Comparison of ENCODE assay signal across 8 cellular contexts in the genomic region with DNA sequence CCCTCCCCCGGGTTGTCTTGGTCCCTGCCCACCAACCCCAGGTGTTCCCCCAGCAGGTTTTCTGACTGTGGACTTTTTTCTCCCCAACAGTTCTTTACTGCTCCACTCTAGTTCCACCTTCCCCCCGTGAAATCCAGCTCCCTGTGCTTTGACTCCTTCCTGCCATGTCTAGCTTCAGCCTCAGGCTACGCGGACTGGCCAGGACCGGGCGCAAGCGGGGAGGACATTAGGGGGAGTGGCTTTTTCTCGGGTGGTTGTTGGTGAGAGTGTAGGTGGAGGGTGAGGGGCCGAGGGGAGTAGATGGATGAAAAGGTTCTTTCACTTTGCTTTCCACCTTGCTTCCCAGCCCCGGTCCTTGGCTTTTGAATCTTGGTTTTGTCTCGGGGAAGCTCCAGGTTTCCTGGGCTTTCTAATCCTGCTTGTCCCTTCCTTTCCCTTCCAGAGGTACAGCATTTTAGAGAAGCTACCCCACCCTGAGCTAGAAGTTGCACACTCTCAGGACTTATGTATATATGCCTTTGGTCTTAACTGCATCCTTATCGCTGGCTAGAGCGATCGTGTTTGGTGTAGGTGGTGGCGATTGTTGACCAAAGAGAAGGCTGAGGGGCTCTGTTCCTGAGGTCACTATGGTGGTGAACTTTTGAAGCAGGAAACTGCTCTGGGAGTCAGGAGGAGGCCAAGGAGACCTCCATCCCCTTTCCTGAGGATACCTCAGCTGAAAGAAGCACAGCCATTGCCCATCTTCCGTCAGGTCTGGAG. TPM values are rescaled to one million over a fixed set of nuclear protein-coding genes. Genes with fewer than 3 reads are reported as not detected.
DNase-seq lines count a peak whose midpoint lies in the region; ATAC-seq and TF ChIP-seq lines count a peak whose summit lies in the region.

No MANE protein-coding gene starts in this region.

- peak; percentile 7 for ATAC-seq in GM19043 (IDR thresholded peaks at IDR 0.05; ENCODE audit: low read depth, unreplicated experiment)
- ATAC-seq in lower lobe of right lung, result peak; percentile 76 to 82
- ATAC-seq in HG03378 (IDR thresholded peaks at IDR 0.05; ENCODE audit: unreplicated experiment), result no peak
- no peak for ATAC-seq in HG02763 (IDR thresholded peaks at IDR 0.05; ENCODE audit: unreplicated experiment)

- peak overlapping the region; percentile 40 for H3K27ac ChIP-seq in colonic mucosa
- H3K27ac ChIP-seq in lower lobe of right lung, result peak overlapping the region; percentile 80
- peak overlapping the region; percentile 81 to 89 (median 85) for H3K27ac ChIP-seq in transverse colon

- peak overlapping the region; percentile 84 to 87 for H3K9ac ChIP-seq in colonic mucosa (ENCODE audit: low read depth in 2 of 2, low read length in 2 of 2)

- in situ Hi-C loops in transverse colon (cut with MboI; ENCODE audit: low pct_ligation_motif_present in 1 of 4, low pct_unique_long_range_greater_than_20kb in 1 of 4, low sequenced_read_pairs in 3 of 4), result no loop called here

- TF ChIP-seq CTCF in AG09309 (IDR thresholded peaks at IDR 0.05; ENCODE audit: control insufficient read depth, insufficient read depth, low read depth, low read length, missing control alignments), result no peak
- TF ChIP-seq CTCF in colonic mucosa (IDR thresholded peaks at IDR 0.05), result no peak
- no peak for TF ChIP-seq CTCF in lower lobe of right lung (IDR thresholded peaks at IDR 0.05)
- peak in 1 of 5 experiments; percentile 5 for TF ChIP-seq CTCF in transverse colon (IDR thresholded peaks at IDR 0.05)

- no peak for TF ChIP-seq POLR2A in transverse colon (IDR thresholded peaks at IDR 0.05)

- no peaks in the 10 kb centered on the region for H3K9me3 ChIP-seq in colonic mucosa
- no peaks in the 10 kb centered on the region for H3K9me3 ChIP-seq in lower lobe of right lung
- no peaks in the 10 kb centered on the region for H3K9me3 ChIP-seq in transverse colon

- WGBS in transverse colon (ENCODE audit: low coverage in 1 of 2), 2 donors, result 31 to 41% methylated on average over 14 to 16 of the region's 16 CpGs

- H3K27me3 ChIP-seq in colonic mucosa (no peaks in the 10 kb centered on the region), lower lobe of right lung (ENCODE audit: low read depth) (peaks cover 5% of the 10 kb centered on the region), transverse colon (peaks cover 7% of the 10 kb centered on the region)

- no peak for TF ChIP-seq EP300 in transverse colon (IDR thresholded peaks at IDR 0.05; ENCODE audit: low read depth)

- no peak for DNase-seq in AG09309 (ENCODE audit: low read depth)
- DNase-seq in NCI-H774 (lab: John Stamatoyannopoulos, UW), result peak; percentile 2
- peak; percentile 45 for DNase-seq in colonic mucosa
- no peak for DNase-seq in lower lobe of right lung
- DNase-seq in transverse colon, result peak; percentile 23

- intact Hi-C loops in colonic mucosa (cut with DNase I) (no loop called here), lower lobe of right lung (cut with DNase I) (no loop called here), transverse colon (cut with DNase I; ENCODE audit: low total_unique reads) (no loop called here)

- peak overlapping the region; percentile 90 for H3K4me3 ChIP-seq in AG09309 (ENCODE audit: control insufficient read depth, low read depth, low read length)
- peak overlapping the region; percentile 100 for H3K4me3 ChIP-seq in colonic mucosa
- peak overlapping the region; percentile 89 for H3K4me3 ChIP-seq in lower lobe of right lung
- H3K4me3 ChIP-seq in transverse colon, result peak overlapping the region; percentile 74 to 91 (median 78)

- no peaks in the 10 kb centered on the region for H3K36me3 ChIP-seq in colonic mucosa
- peaks cover 27% of the 10 kb centered on the region for H3K36me3 ChIP-seq in lower lobe of right lung
- H3K36me3 ChIP-seq in transverse colon, result peaks cover 0 to 5% (median 0%) of the 10 kb centered on the region in 4 donors

- no peaks in the 10 kb centered on the region for H3K4me1 ChIP-seq in colonic mucosa
- H3K4me1 ChIP-seq in lower lobe of right lung, result peaks cover 26% of the 10 kb centered on the region
- peaks cover 7 to 20% (median 17%) of the 10 kb centered on the region in 4 donors for H3K4me1 ChIP-seq in transverse colon

RNA-seq across cellular contexts. Expression of gene PIP4K2C, which starts 0.8 kb away (rescaled TPM):
- total RNA-seq in colonic mucosa, result 10 to 100 TPM; 43.6 to 60.2 TPM
- 28.6 TPM for total RNA-seq in lower lobe of right lung
- 100 to 1,000 TPM in 1 of 4 donors, 10 to 100 TPM in 3; 38.4 to 308 (median 45.8) TPM for total RNA-seq in transverse colon

RNA-seq across cellular contexts. Expression of gene DTX3, which starts 12.9 kb away (rescaled TPM):
- total RNA-seq in colonic mucosa (1 to 10 TPM; 3.4 to 7.4 TPM), lower lobe of right lung (21.4 TPM), transverse colon (10 to 100 TPM in 1 of 4 donors, 1 to 10 TPM in 3; 8.0 to 10.9 (median 9.6) TPM)

RNA-seq across cellular contexts. Expression of gene ARHGEF25, which starts 19.5 kb away (rescaled TPM):
- total RNA-seq in colonic mucosa, result 10 to 100 TPM in 1 of 2 donors, 1 to 10 TPM in 1; 2.4 to 12.8 TPM
- total RNA-seq in lower lobe of right lung, result 11.5 TPM
- total RNA-seq in transverse colon, result 10 to 100 TPM in 3 of 4 donors, 1 to 10 TPM in 1; 6.6 to 35.9 (median 15.3) TPM

RNA-seq across cellular contexts. Expression of gene B4GALNT1, which starts 41.3 kb away (rescaled TPM):
- total RNA-seq in colonic mucosa (under 1 TPM; 0.32 to 0.88 TPM), lower lobe of right lung (0.89 TPM), transverse colon (1 to 10 TPM in 2 of 4 donors, under 1 TPM in 1, not detected in 1; 0.68 to 6.4 (median 2.1) TPM)

RNA-seq across cellular contexts. Expression of gene KIF5A, which starts 41.9 kb away (rescaled TPM):
- 1 to 10 TPM in 1 of 2 donors, under 1 TPM in 1; 0.67 to 2.1 TPM for total RNA-seq in colonic mucosa
- 0.09 TPM for total RNA-seq in lower lobe of right lung
- total RNA-seq in transverse colon, result 1 to 10 TPM; 1.3 to 6.2 (median 1.6) TPM

Comparison
In these comparisons a context has a peak if more than half of its experiments do, and no peak if none do; other contexts are left out.
1. DNase-seq: peak in NCI-H774 (single experiment), colonic mucosa (single experiment) and transverse colon (single experiment); none in AG09309 (single experiment) and lower lobe of right lung (single experiment).
2. ATAC-seq: peak in GM19043 (single experiment) and lower lobe of right lung (2 of 2); none in HG03378 (single experiment) and HG02763 (single experiment).
3. Peak in every context shown above with its lines, with median percentiles within 50 percentile points of each other: H3K4me3 ChIP-seq and H3K27ac ChIP-seq.